Comparison of ENCODE assay signal across 12 cellular contexts in the genomic region with DNA sequence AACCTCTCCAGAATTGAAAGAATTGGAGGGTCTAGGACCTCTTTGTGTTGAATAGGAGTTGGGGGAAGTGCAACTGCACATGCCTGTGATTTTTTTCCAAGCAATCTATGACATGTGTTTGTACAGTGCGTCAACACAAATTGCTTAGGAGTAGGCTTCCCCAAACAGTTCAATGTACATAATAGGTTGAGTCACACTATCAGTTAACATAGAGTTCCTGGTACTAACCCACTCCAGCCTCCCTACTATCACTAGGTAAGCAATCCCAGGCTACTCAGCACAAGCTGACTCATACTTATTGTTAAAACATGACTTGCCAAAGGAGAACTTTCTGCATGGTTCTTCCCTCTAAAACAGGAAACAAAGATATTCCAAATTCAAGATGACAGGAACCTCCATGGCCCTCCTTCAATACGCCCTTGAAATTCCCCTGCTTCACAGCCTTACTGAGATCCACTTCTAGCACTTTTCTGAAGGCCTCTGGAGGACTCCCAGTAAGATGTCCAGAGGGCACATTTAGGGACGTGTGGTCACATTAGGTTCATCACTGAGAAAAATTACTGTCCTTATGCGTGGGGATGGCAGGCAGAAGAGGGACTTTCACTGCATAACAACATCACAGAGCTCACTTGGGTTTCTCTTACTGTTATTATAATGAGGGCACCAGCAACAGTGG. TPM values are rescaled to one million over a fixed set of nuclear protein-coding genes. Genes with fewer than 3 reads are reported as not detected.
A peak's percentile ranks its signal among the peaks of the same experiment; 100 is the strongest.
DNase-seq lines count a peak whose midpoint lies in the region; ATAC-seq and FAIRE-seq lines count a peak whose summit lies in the region.
"Had no signal": no experiment of that assay in that cellular context is flagged by ENCODE, and none has a peak within 500 bp of the region (broad histone marks: within the 10 kb centered on the region; RNA-seq: fewer than 3 reads in every experiment).

No MANE protein-coding gene starts in this region.

- H3K9me3 Mint-ChIP-seq in naive thymus-derived CD4-positive, alpha-beta T cell: no peaks in the 10 kb centered on the region
- H3K9me3 Mint-ChIP-seq: dendritic cell treated with granulocyte-macrophage colony-stimulating factor and Interleukin-4, amounts not matched to agents 40 ng/mL and 50 ng/mL, for 4 days had no signal

- H3K4me1 Mint-ChIP-seq in naive thymus-derived CD4-positive, alpha-beta T cell: peaks cover 0 to 80% (median 56%) of the 10 kb centered on the region in 7 donors

- CTCF ChIA-PET in naive thymus-derived CD4-positive, alpha-beta T cell (lab: Charles Lee): no interaction called here

- H3K36me3 Mint-ChIP-seq in naive thymus-derived CD4-positive, alpha-beta T cell: peaks cover 0 to 9% (median 0%) of the 10 kb centered on the region in 5 donors

- no peaks in the 10 kb centered on the region for H3K9me3 ChIP-seq in naive thymus-derived CD4-positive, alpha-beta T cell (ENCODE audit: control insufficient read depth in 2 of 3, low read length in 3 of 3)

- ATAC-seq in naive thymus-derived CD4-positive, alpha-beta T cell: peak; percentile 60
- ATAC-seq in GM21723 (IDR thresholded peaks at IDR 0.05; ENCODE audit: unreplicated experiment) (no peak), GM21381 (IDR thresholded peaks at IDR 0.05; ENCODE audit: unreplicated experiment) (no peak), GM21717 (IDR thresholded peaks at IDR 0.05; ENCODE audit: unreplicated experiment) (no peak)

- peak; percentile 93 for FAIRE-seq in colon (lab: Jason Lieb, UNC)

- H3K4me3 Mint-ChIP-seq in naive thymus-derived CD4-positive, alpha-beta T cell: no peak overlapping the region
- H3K4me3 Mint-ChIP-seq: dendritic cell treated with granulocyte-macrophage colony-stimulating factor and Interleukin-4, amounts not matched to agents 40 ng/mL and 50 ng/mL, for 4 days had no signal

- peak overlapping the region in 4 of 9 donors; percentile 5 to 17 (median 11) for H3K27ac Mint-ChIP-seq in naive thymus-derived CD4-positive, alpha-beta T cell
- H3K27ac Mint-ChIP-seq: dendritic cell treated with granulocyte-macrophage colony-stimulating factor and Interleukin-4, amounts not matched to agents 40 ng/mL and 50 ng/mL, for 4 days had no signal

- intact Hi-C loops in naive thymus-derived CD4-positive, alpha-beta T cell (cut with micrococcal nuclease): no loop called here

- DNase-seq in DMS53 treated with DMSO at 0.1 percent for 48 hours (lab: John Stamatoyannopoulos, UW; ENCODE audit: unreplicated experiment) (peak; percentile 94), NCI-H2081 treated with DMSO at 0.1 percent for 48 hours (lab: John Stamatoyannopoulos, UW) (peak; percentile 27), DMS 273 (lab: John Stamatoyannopoulos, UW; ENCODE audit: unreplicated experiment) (no peak)
- DNase-seq in naive thymus-derived CD4-positive, alpha-beta T cell: no peak
- DNase-seq: activated CD4-positive, alpha-beta T cell treated with anti-CD3 and anti-CD28 coated beads, Interleukin-2, amount 50 U/mL, for 4 hours had no signal

- POLR2A ChIA-PET in naive thymus-derived CD4-positive, alpha-beta T cell (lab: Charles Lee): no interaction called here

- no peaks in the 10 kb centered on the region for H3K27me3 ChIP-seq in naive thymus-derived CD4-positive, alpha-beta T cell (ENCODE audit: control insufficient read depth in 2 of 2, insufficient read depth in 2 of 2, low read length in 2 of 2)

- H3K36me3 ChIP-seq in naive thymus-derived CD4-positive, alpha-beta T cell (ENCODE audit: control insufficient read depth in 2 of 3, insufficient read depth in 3 of 3, low read length in 3 of 3): no peaks in the 10 kb centered on the region

- H3K27ac ChIP-seq in naive thymus-derived CD4-positive, alpha-beta T cell (ENCODE audit: low read depth, low read length): no peak overlapping the region
- H3K27ac ChIP-seq: HL-60 had no signal

- H3K4me3 ChIP-seq in naive thymus-derived CD4-positive, alpha-beta T cell (ENCODE audit: low read length): no peak overlapping the region

- H3K27me3 Mint-ChIP-seq in naive thymus-derived CD4-positive, alpha-beta T cell: no peaks in the 10 kb centered on the region
- H3K27me3 Mint-ChIP-seq: dendritic cell treated with granulocyte-macrophage colony-stimulating factor and Interleukin-4, amounts not matched to agents 40 ng/mL and 50 ng/mL, for 4 days had no signal

- no peaks in the 10 kb centered on the region for H3K4me1 ChIP-seq in naive thymus-derived CD4-positive, alpha-beta T cell (ENCODE audit: control insufficient read depth in 2 of 2, insufficient read depth in 2 of 2, low read length in 2 of 2)

RNA-seq across cellular contexts. Expression of a gene that starts 8.4 kb away (rescaled TPM):
- 10 to 100 TPM in 4 of 5 experiments, 1 to 10 TPM in 1; 7.8 to 50.2 (median 32.7) TPM for total RNA-seq in naive thymus-derived CD4-positive, alpha-beta T cell
- polyA plus RNA-seq in naive thymus-derived CD4-positive, alpha-beta T cell: 10 to 100 TPM; 13.0 to 18.1 TPM
- total RNA-seq: mesenteric fat pad had no signal

RNA-seq across cellular contexts. Expression of a gene that starts 54.3 kb away (rescaled TPM):
- not detected for total RNA-seq in naive thymus-derived CD4-positive, alpha-beta T cell
- polyA plus RNA-seq in naive thymus-derived CD4-positive, alpha-beta T cell: not detected
- total RNA-seq: mesenteric fat pad had no signal

RNA-seq across cellular contexts. Expression of a gene that starts 54.9 kb away (rescaled TPM):
- total RNA-seq in naive thymus-derived CD4-positive, alpha-beta T cell: 10 to 100 TPM; 17.6 to 36.8 (median 22.1) TPM
- polyA plus RNA-seq in naive thymus-derived CD4-positive, alpha-beta T cell: 10 to 100 TPM; 54.8 to 65.6 TPM

RNA-seq across cellular contexts. Expression of a gene that starts 55.1 kb away (rescaled TPM):
- 10 to 100 TPM in 1 of 5 experiments, 1 to 10 TPM in 4; 6.7 to 11.4 (median 7.5) TPM for total RNA-seq in naive thymus-derived CD4-positive, alpha-beta T cell
- 10 to 100 TPM; 15.2 to 16.4 TPM for polyA plus RNA-seq in naive thymus-derived CD4-positive, alpha-beta T cell

Comparison
In these comparisons a context has a peak if more than half of its experiments do, and no peak if none do; other contexts are left out.
1. DNase-seq: peak in DMS53 treated with DMSO at 0.1 percent for 48 hours (single experiment) and NCI-H2081 treated with DMSO at 0.1 percent for 48 hours (single experiment); none in naive thymus-derived CD4-positive, alpha-beta T cell (0 of 9) and DMS 273 (single experiment).